ENCODE assay signal across 8 cellular contexts in the genomic region with DNA sequence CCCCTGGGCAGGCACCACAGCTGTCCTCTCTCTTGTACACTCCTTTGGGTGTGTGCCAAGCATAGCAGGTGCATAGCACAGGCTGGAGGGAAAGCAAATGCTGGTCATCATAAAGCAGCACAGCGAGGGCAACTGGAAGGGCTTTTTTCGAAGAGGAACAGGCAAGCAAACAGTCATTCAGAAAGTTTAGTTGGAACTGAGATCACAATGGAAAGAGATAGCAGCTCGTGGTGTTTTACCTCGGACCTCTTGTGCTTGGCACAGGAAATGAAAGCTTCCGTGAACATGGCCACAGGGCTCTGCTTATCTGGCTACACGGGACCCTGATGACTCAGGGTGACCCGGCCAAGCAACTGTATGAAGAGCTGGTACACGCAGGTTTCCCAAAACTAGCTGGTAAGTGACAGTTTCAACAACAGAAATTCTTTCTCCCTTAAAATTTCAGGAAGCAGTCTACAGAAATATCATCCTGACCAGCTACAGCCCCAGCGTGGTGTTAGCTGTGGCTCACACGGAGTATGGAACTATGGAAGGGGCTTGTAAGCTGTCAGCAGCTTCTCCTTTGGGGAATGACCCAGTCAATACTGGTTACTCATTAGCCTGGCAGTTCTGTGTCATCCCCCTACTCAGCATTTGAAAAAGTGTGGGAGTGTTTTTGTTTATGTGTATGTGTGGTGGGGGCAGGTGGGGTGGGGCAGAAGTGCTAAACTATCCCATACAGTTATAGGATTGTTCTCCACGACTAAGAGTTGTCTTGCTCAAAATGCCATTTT. TPM values are rescaled to one million over a fixed set of nuclear protein-coding genes. Genes with fewer than 3 reads are reported as not detected.
DNase-seq lines count a peak whose midpoint lies in the region; ATAC-seq lines count a peak whose summit lies in the region.

No MANE protein-coding gene starts in this region.

- DNase-seq in DMS153 (lab: John Stamatoyannopoulos, UW) (peak; percentile 23), OCI-M1 (lab: John Stamatoyannopoulos, UW) (peak; percentile 87), left lobe of liver (ENCODE audit: low spot score) (peak; percentile 54), nucleus accumbens (lab: John Stamatoyannopoulos, UW) (no peak)
- DNase-seq in activated T-helper 9 cell treated with anti-CD3 and anti-CD28 coated beads, Interleukin-2, amount 50 U/mL, for 16 hours (ENCODE audit: low read depth) = peak; percentile 17
- DNase-seq in stimulated activated CD8-positive, alpha-beta memory T cell treated with anti-CD3 and anti-CD28 coated beads, Interleukin-4, amount 100 ng/mL, for 24 hours (ENCODE audit: low read depth) = peak; percentile 38

- ATAC-seq in GM19372 (IDR thresholded peaks at IDR 0.05; ENCODE audit: low read depth, unreplicated experiment) (peak; percentile 88), HG03460 (IDR thresholded peaks at IDR 0.05; ENCODE audit: unreplicated experiment) (peak; percentile 92), left lobe of liver (peak; percentile 86)

RNA-seq across cellular contexts. Expression of gene POC5, which starts 48.1 kb away (rescaled TPM):
- 2.8 TPM for total RNA-seq in left lobe of liver

RNA-seq across cellular contexts. Expression of gene ANKDD1B, which starts 57.9 kb away (rescaled TPM):
- total RNA-seq in left lobe of liver = 0.13 TPM

Comparison
In these comparisons a context has a peak if more than half of its experiments do, and no peak if none do; other contexts are left out.
1. DNase-seq: peak in DMS153 (single experiment), OCI-M1 (single experiment), activated T-helper 9 cell treated with anti-CD3 and anti-CD28 coated beads, Interleukin-2, amount 50 U/mL, for 16 hours (single experiment), left lobe of liver (single experiment) and stimulated activated CD8-positive, alpha-beta memory T cell treated with anti-CD3 and anti-CD28 coated beads, Interleukin-4, amount 100 ng/mL, for 24 hours (single experiment); none in nucleus accumbens (0 of 56).
2. Peak in every context shown above with its lines, with median percentiles within 50 percentile points of each other: ATAC-seq.